In genomic region chr1:155017021-155017945, GRCh38 we compare ENCODE assay signal across 1 cellular context.
TF ChIP-seq lines count a peak whose summit lies in the region.

No MANE protein-coding gene starts in this region.

TF ChIP-seq in HepG2, 621 proteins besides CTCF, POLR2A, EP300 and RAD21 (continued from another document and continues in another):
- TF ChIP-seq HNF1A (IDR thresholded peaks at IDR 0.05; ENCODE audit: low read depth), result no peak
- peak; percentile 79 for TF ChIP-seq HNF1A (CRISPR knock-in tag; IDR thresholded peaks at IDR 0.05; ENCODE audit: borderline replicate concordance)
- no peak for TF ChIP-seq ZNF749 (CRISPR knock-in tag; IDR thresholded peaks at IDR 0.05; ENCODE audit: borderline replicate concordance)
- peak; percentile 63 for TF ChIP-seq ASH2L (IDR thresholded peaks at IDR 0.05; ENCODE audit: insufficient read length, low read depth, low read length)
- no peak; the same call in 1 of the 2 replicates for TF ChIP-seq ZNF703 (CRISPR knock-in tag; IDR thresholded peaks at IDR 0.05; ENCODE audit: borderline replicate concordance)
- peak; percentile 52; the same call in 1 of the 2 replicates for TF ChIP-seq ZNF143 (CRISPR knock-in tag; IDR thresholded peaks at IDR 0.05)
- TF ChIP-seq MAFK (conservative IDR thresholded peaks at IDR 0.05 in 1 of 2, IDR thresholded peaks at IDR 0.05 in 1 of 2; ENCODE audit: low read length in 2 of 2), result no peak
- peak; percentile 84; the same call in 1 of the 2 replicates for TF ChIP-seq ZNF414 (CRISPR knock-in tag; IDR thresholded peaks at IDR 0.05)
- peak; percentile 96; the same call in 1 of the 2 replicates for TF ChIP-seq MTA1 (CRISPR knock-in tag; IDR thresholded peaks at IDR 0.05; ENCODE audit: borderline replicate concordance)
- 0 out of 2 replicates have a peak, but pooled peaks have one; percentile 53 for TF ChIP-seq RELA (CRISPR knock-in tag; IDR thresholded peaks at IDR 0.05)
- peak; percentile 69 for TF ChIP-seq POGZ (CRISPR knock-in tag; IDR thresholded peaks at IDR 0.05)
- TF ChIP-seq ZKSCAN8 (CRISPR knock-in tag; IDR thresholded peaks at IDR 0.05; ENCODE audit: borderline replicate concordance), result peak; percentile 90; the same call in 1 of the 2 replicates
- TF ChIP-seq ZNF570 (CRISPR knock-in tag; IDR thresholded peaks at IDR 0.05; ENCODE audit: borderline replicate concordance), result no peak
- TF ChIP-seq ZZZ3 (CRISPR knock-in tag; IDR thresholded peaks at IDR 0.05; ENCODE audit: borderline replicate concordance), result no peak
- no peak for TF ChIP-seq ZFP36L1 (CRISPR knock-in tag; IDR thresholded peaks at IDR 0.05)
- peak; percentile 75 for TF ChIP-seq SKIL (CRISPR knock-in tag; IDR thresholded peaks at IDR 0.05; ENCODE audit: borderline replicate concordance)
- no peak for TF ChIP-seq GPN1 (CRISPR knock-in tag; IDR thresholded peaks at IDR 0.05; ENCODE audit: borderline replicate concordance)
- TF ChIP-seq ZNF10 (CRISPR knock-in tag; IDR thresholded peaks at IDR 0.05; ENCODE audit: borderline replicate concordance, low read depth), result no peak
- TF ChIP-seq MIER3 (CRISPR knock-in tag; IDR thresholded peaks at IDR 0.05; ENCODE audit: borderline replicate concordance), result peak; percentile 47; the same call in 1 of the 2 replicates
- no peak for TF ChIP-seq SP2 (CRISPR knock-in tag; IDR thresholded peaks at IDR 0.05)
- peak; percentile 73; the same call in 1 of the 2 replicates for TF ChIP-seq MXD4 (CRISPR knock-in tag; IDR thresholded peaks at IDR 0.05)
- no peak for TF ChIP-seq NCOA5 (CRISPR knock-in tag; IDR thresholded peaks at IDR 0.05)
- TF ChIP-seq ZNF607 (CRISPR knock-in tag; IDR thresholded peaks at IDR 0.05; ENCODE audit: borderline replicate concordance), result peak; percentile 44; the same call in 1 of the 2 replicates
- no peak; the same call in 1 of the 2 replicates for TF ChIP-seq XBP1 (CRISPR knock-in tag; IDR thresholded peaks at IDR 0.05)
- TF ChIP-seq, protein P1, sequence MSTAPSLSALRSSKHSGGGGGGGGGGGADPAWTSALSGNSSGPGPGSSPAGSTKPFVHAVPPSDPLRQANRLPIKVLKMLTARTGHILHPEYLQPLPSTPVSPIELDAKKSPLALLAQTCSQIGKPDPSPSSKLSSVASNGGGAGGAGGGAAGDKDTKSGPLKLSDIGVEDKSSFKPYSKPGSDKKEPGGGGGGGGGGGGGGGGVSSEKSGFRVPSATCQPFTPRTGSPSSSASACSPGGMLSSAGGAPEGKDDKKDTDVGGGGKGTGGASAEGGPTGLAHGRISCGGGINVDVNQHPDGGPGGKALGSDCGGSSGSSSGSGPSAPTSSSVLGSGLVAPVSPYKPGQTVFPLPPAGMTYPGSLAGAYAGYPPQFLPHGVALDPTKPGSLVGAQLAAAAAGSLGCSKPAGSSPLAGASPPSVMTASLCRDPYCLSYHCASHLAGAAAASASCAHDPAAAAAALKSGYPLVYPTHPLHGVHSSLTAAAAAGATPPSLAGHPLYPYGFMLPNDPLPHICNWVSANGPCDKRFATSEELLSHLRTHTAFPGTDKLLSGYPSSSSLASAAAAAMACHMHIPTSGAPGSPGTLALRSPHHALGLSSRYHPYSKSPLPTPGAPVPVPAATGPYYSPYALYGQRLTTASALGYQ (CRISPR knock-in tag; IDR thresholded peaks at IDR 0.05), result peak; percentile 84; the same call in 1 of the 2 replicates
- TF ChIP-seq ZSCAN22 (CRISPR knock-in tag; IDR thresholded peaks at IDR 0.05), result no peak
- no peak for TF ChIP-seq ZNF773 (CRISPR knock-in tag; IDR thresholded peaks at IDR 0.05; ENCODE audit: borderline replicate concordance)
- peak; percentile 48; the same call in 1 of the 2 replicates for TF ChIP-seq POLR2AphosphoS5 (IDR thresholded peaks at IDR 0.05; ENCODE audit: low read depth, low read length)
- TF ChIP-seq ZFP82 (CRISPR knock-in tag; IDR thresholded peaks at IDR 0.05; ENCODE audit: borderline replicate concordance), result no peak
- TF ChIP-seq NFIC (IDR thresholded peaks at IDR 0.05; ENCODE audit: low read length), result no peak
- peak; percentile 85 for TF ChIP-seq MED1 (CRISPR knock-in tag; IDR thresholded peaks at IDR 0.05)
- peak; percentile 99 for TF ChIP-seq HNRNPK (IDR thresholded peaks at IDR 0.05; ENCODE audit: low read depth, low read length, poor library complexity, severe bottlenecking)
- peak; percentile 37; the same call in 1 of the 2 replicates for TF ChIP-seq HNF4A (CRISPR knock-in tag; IDR thresholded peaks at IDR 0.05)
- 0 out of 2 replicates have a peak, but pooled peaks have one; percentile 56 for TF ChIP-seq KLF11 (CRISPR knock-in tag; IDR thresholded peaks at IDR 0.05)
- peak; percentile 90 for TF ChIP-seq TBX2 (CRISPR knock-in tag; IDR thresholded peaks at IDR 0.05; ENCODE audit: borderline replicate concordance)
- peak; percentile 32; the same call in 1 of the 2 replicates for TF ChIP-seq ZFP37 (CRISPR knock-in tag; IDR thresholded peaks at IDR 0.05; ENCODE audit: borderline replicate concordance)
- TF ChIP-seq CBFB (CRISPR knock-in tag; IDR thresholded peaks at IDR 0.05), result peak; percentile 83; the same call in 1 of the 2 replicates
- TF ChIP-seq NR2C2 (CRISPR knock-in tag; IDR thresholded peaks at IDR 0.05; ENCODE audit: borderline replicate concordance), result no peak; the same call in 1 of the 2 replicates
- TF ChIP-seq CREM (IDR thresholded peaks at IDR 0.05), result no peak
- no peak for TF ChIP-seq CREM (CRISPR knock-in tag; IDR thresholded peaks at IDR 0.05)
- no peak for TF ChIP-seq ZFP36L2 (CRISPR knock-in tag; IDR thresholded peaks at IDR 0.05)
- peak; percentile 66 for TF ChIP-seq PPARG (CRISPR knock-in tag; conservative IDR thresholded peaks at IDR 0.05)
- no peak for TF ChIP-seq THYN1 (CRISPR knock-in tag; IDR thresholded peaks at IDR 0.05; ENCODE audit: borderline replicate concordance, low read depth)
- TF ChIP-seq NCOA2 (CRISPR knock-in tag; IDR thresholded peaks at IDR 0.05), result no peak; the same call in 1 of the 2 replicates
- TF ChIP-seq, protein P2, sequence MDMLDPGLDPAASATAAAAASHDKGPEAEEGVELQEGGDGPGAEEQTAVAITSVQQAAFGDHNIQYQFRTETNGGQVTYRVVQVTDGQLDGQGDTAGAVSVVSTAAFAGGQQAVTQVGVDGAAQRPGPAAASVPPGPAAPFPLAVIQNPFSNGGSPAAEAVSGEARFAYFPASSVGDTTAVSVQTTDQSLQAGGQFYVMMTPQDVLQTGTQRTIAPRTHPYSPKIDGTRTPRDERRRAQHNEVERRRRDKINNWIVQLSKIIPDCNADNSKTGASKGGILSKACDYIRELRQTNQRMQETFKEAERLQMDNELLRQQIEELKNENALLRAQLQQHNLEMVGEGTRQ (IDR thresholded peaks at IDR 0.05; ENCODE audit: low read depth, low read length), result no peak
- TF ChIP-seq, protein P2 (CRISPR knock-in tag; IDR thresholded peaks at IDR 0.05; ENCODE audit: borderline replicate concordance), result no peak
- TF ChIP-seq, protein P3, sequence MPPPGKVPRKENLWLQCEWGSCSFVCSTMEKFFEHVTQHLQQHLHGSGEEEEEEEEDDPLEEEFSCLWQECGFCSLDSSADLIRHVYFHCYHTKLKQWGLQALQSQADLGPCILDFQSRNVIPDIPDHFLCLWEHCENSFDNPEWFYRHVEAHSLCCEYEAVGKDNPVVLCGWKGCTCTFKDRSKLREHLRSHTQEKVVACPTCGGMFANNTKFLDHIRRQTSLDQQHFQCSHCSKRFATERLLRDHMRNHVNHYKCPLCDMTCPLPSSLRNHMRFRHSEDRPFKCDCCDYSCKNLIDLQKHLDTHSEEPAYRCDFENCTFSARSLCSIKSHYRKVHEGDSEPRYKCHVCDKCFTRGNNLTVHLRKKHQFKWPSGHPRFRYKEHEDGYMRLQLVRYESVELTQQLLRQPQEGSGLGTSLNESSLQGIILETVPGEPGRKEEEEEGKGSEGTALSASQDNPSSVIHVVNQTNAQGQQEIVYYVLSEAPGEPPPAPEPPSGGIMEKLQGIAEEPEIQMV (CRISPR knock-in tag; IDR thresholded peaks at IDR 0.05; ENCODE audit: low read depth), result no peak; the same call in 1 of the 2 replicates
- TF ChIP-seq ZFX (CRISPR knock-in tag; IDR thresholded peaks at IDR 0.05; ENCODE audit: low read depth), result peak; percentile 74
- TF ChIP-seq ZNF782 (CRISPR knock-in tag; IDR thresholded peaks at IDR 0.05; ENCODE audit: borderline replicate concordance), result no peak; the same call in 1 of the 2 replicates
- TF ChIP-seq NFKBIZ (CRISPR knock-in tag; IDR thresholded peaks at IDR 0.05), result no peak
- TF ChIP-seq SYNCRIP (IDR thresholded peaks at IDR 0.05; ENCODE audit: insufficient read depth, low read depth, low read length), result no peak
- peak; percentile 73; the same call in 1 of the 2 replicates for TF ChIP-seq CREBL2 (CRISPR knock-in tag; IDR thresholded peaks at IDR 0.05; ENCODE audit: borderline replicate concordance)
- TF ChIP-seq NR0B2 (CRISPR knock-in tag; IDR thresholded peaks at IDR 0.05), result peak; percentile 63; the same call in 1 of the 2 replicates
- peak; percentile 38; the same call in 1 of the 2 replicates for TF ChIP-seq TOPORS (CRISPR knock-in tag; IDR thresholded peaks at IDR 0.05)
- TF ChIP-seq ZNF569 (CRISPR knock-in tag; IDR thresholded peaks at IDR 0.05; ENCODE audit: borderline replicate concordance), result no peak
- TF ChIP-seq NR2F2 (IDR thresholded peaks at IDR 0.05; ENCODE audit: borderline replicate concordance, low read depth), result no peak
- TF ChIP-seq PHB2 (IDR thresholded peaks at IDR 0.05; ENCODE audit: partially characterized antibody), result no peak
- peak; percentile 81 for TF ChIP-seq ZNF772 (CRISPR knock-in tag; IDR thresholded peaks at IDR 0.05)
- TF ChIP-seq ZNF7 (CRISPR knock-in tag; IDR thresholded peaks at IDR 0.05), result no peak
- peak; percentile 80 for TF ChIP-seq TEAD3 (CRISPR knock-in tag; optimal IDR thresholded peaks at IDR 0.05; ENCODE audit: borderline replicate concordance)
- peak; percentile 92 for TF ChIP-seq AGO1 (IDR thresholded peaks at IDR 0.05; ENCODE audit: low read depth, low read length, poor library complexity, severe bottlenecking)
- no peak for TF ChIP-seq SNAPC2 (CRISPR knock-in tag; IDR thresholded peaks at IDR 0.05)
- TF ChIP-seq ZNF616 (CRISPR knock-in tag; IDR thresholded peaks at IDR 0.05; ENCODE audit: low read depth), result no peak
- TF ChIP-seq NPAS2 (CRISPR knock-in tag; IDR thresholded peaks at IDR 0.05; ENCODE audit: borderline replicate concordance), result no peak
- TF ChIP-seq STAG1 (CRISPR knock-in tag; IDR thresholded peaks at IDR 0.05), result peak; percentile 89
